Comparison of ENCODE assay signal across 1 cellular context in genomic region chr9:133417541-133418461, GRCh38.
TF ChIP-seq lines count a peak whose summit lies in the region.

A gene with protein sequence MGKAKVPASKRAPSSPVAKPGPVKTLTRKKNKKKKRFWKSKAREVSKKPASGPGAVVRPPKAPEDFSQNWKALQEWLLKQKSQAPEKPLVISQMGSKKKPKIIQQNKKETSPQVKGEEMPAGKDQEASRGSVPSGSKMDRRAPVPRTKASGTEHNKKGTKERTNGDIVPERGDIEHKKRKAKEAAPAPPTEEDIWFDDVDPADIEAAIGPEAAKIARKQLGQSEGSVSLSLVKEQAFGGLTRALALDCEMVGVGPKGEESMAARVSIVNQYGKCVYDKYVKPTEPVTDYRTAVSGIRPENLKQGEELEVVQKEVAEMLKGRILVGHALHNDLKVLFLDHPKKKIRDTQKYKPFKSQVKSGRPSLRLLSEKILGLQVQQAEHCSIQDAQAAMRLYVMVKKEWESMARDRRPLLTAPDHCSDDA (minus strand): TSS chr9:133418010. CDS start chr9:133417844, 166 bp downstream.

TF ChIP-seq in HepG2, 621 proteins besides CTCF, POLR2A, EP300 and RAD21 (continued from another document and continues in another):
- TF ChIP-seq, protein P1, sequence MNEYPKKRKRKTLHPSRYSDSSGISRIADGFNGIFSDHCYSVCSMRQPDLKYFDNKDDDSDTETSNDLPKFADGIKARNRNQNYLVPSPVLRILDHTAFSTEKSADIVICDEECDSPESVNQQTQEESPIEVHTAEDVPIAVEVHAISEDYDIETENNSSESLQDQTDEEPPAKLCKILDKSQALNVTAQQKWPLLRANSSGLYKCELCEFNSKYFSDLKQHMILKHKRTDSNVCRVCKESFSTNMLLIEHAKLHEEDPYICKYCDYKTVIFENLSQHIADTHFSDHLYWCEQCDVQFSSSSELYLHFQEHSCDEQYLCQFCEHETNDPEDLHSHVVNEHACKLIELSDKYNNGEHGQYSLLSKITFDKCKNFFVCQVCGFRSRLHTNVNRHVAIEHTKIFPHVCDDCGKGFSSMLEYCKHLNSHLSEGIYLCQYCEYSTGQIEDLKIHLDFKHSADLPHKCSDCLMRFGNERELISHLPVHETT (CRISPR knock-in tag; conservative IDR thresholded peaks at IDR 0.05), result peak; percentile 99
- peak; percentile 63 for TF ChIP-seq CREB1 (IDR thresholded peaks at IDR 0.05)
- TF ChIP-seq CREB1 (CRISPR knock-in tag; IDR thresholded peaks at IDR 0.05), result peak; percentile 87
- TF ChIP-seq ZSCAN20 (CRISPR knock-in tag; IDR thresholded peaks at IDR 0.05; ENCODE audit: borderline replicate concordance), result peak; percentile 62; the same call in 1 of the 2 replicates
- TF ChIP-seq DNMT1 (CRISPR knock-in tag; IDR thresholded peaks at IDR 0.05), result no peak
- TF ChIP-seq ATF7-NPFF (CRISPR knock-in tag; IDR thresholded peaks at IDR 0.05; ENCODE audit: low read depth), result 0 out of 2 replicates have a peak, but pooled peaks have one; percentile 52
- TF ChIP-seq ZNF33A (CRISPR knock-in tag; IDR thresholded peaks at IDR 0.05; ENCODE audit: borderline replicate concordance), result peak; percentile 94; the same call in 1 of the 2 replicates
- TF ChIP-seq ZNF354B (CRISPR knock-in tag; IDR thresholded peaks at IDR 0.05), result no peak
- peak; percentile 92; the same call in 1 of the 2 replicates for TF ChIP-seq MAZ (IDR thresholded peaks at IDR 0.05; ENCODE audit: borderline replicate concordance, low read depth, low read length)
- peak; percentile 95 for TF ChIP-seq MAZ (CRISPR knock-in tag; IDR thresholded peaks at IDR 0.05; ENCODE audit: low read depth)
- no peak for TF ChIP-seq ZNF839 (CRISPR knock-in tag; IDR thresholded peaks at IDR 0.05; ENCODE audit: borderline replicate concordance)
- TF ChIP-seq ZNF501 (CRISPR knock-in tag; IDR thresholded peaks at IDR 0.05), result peak; percentile 100
- TF ChIP-seq AGO1 (IDR thresholded peaks at IDR 0.05; ENCODE audit: low read depth, low read length, poor library complexity, severe bottlenecking), result peak; percentile 77
- TF ChIP-seq ZSCAN29 (CRISPR knock-in tag; conservative IDR thresholded peaks at IDR 0.05), result 0 out of 2 replicates have a peak, but pooled peaks have one; percentile 84
- no peak for TF ChIP-seq ZFYVE20 (CRISPR knock-in tag; IDR thresholded peaks at IDR 0.05; ENCODE audit: borderline replicate concordance, low read depth)
- TF ChIP-seq, protein P2, sequence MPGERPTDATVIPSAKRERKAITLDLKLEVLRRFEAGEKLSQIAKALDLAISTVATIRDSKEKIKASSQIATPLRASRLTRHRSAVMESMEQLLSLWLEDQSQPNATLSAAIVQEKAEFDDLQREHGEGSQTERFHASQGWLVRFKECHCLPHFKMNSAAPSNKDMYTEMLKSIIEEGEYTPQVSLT (CRISPR knock-in tag; IDR thresholded peaks at IDR 0.05; ENCODE audit: borderline replicate concordance, low read depth), result no peak
- peak; percentile 75; the same call in 1 of the 2 replicates for TF ChIP-seq KDM1A (CRISPR knock-in tag; IDR thresholded peaks at IDR 0.05)
- TF ChIP-seq ZFY (CRISPR knock-in tag; IDR thresholded peaks at IDR 0.05), result peak; percentile 85
- TF ChIP-seq ZNF484 (CRISPR knock-in tag; IDR thresholded peaks at IDR 0.05; ENCODE audit: borderline replicate concordance, low read depth), result no peak
- TF ChIP-seq GTF2F1 (IDR thresholded peaks at IDR 0.05; ENCODE audit: low read length), result no peak
- peak; percentile 69 for TF ChIP-seq FOXO1 (CRISPR knock-in tag; IDR thresholded peaks at IDR 0.05)
- TF ChIP-seq ZNF580 (CRISPR knock-in tag; IDR thresholded peaks at IDR 0.05; ENCODE audit: borderline replicate concordance, low read depth), result peak; percentile 76; the same call in 1 of the 2 replicates
- peak; percentile 51; the same call in 1 of the 2 replicates for TF ChIP-seq POLR2AphosphoS5 (IDR thresholded peaks at IDR 0.05; ENCODE audit: low read depth, low read length)
- TF ChIP-seq NCOA5 (CRISPR knock-in tag; IDR thresholded peaks at IDR 0.05), result peak; percentile 30; the same call in 1 of the 2 replicates
- TF ChIP-seq NR3C1 (CRISPR knock-in tag; IDR thresholded peaks at IDR 0.05), result no peak
- no peak for TF ChIP-seq CHD2 (IDR thresholded peaks at IDR 0.05; ENCODE audit: low read depth, low read length)
- TF ChIP-seq THAP9 (CRISPR knock-in tag; IDR thresholded peaks at IDR 0.05; ENCODE audit: borderline replicate concordance), result peak; percentile 97
- TF ChIP-seq ZMYM4 (CRISPR knock-in tag; IDR thresholded peaks at IDR 0.05), result peak; percentile 88
- peak; percentile 75; the same call in 1 of the 2 replicates for TF ChIP-seq ZFP82 (CRISPR knock-in tag; IDR thresholded peaks at IDR 0.05; ENCODE audit: borderline replicate concordance)
- peak; percentile 90; the same call in 1 of the 2 replicates for TF ChIP-seq PATZ1 (CRISPR knock-in tag; IDR thresholded peaks at IDR 0.05)
- peak; percentile 78 for TF ChIP-seq ZNF317 (CRISPR knock-in tag; IDR thresholded peaks at IDR 0.05)
- TF ChIP-seq ZNF234 (CRISPR knock-in tag; conservative IDR thresholded peaks at IDR 0.05), result peak; percentile 96
- TF ChIP-seq FOXK2 (IDR thresholded peaks at IDR 0.05), result no peak
- no peak for TF ChIP-seq ZHX1 (CRISPR knock-in tag; IDR thresholded peaks at IDR 0.05; ENCODE audit: low read depth)
- TF ChIP-seq, protein P3, sequence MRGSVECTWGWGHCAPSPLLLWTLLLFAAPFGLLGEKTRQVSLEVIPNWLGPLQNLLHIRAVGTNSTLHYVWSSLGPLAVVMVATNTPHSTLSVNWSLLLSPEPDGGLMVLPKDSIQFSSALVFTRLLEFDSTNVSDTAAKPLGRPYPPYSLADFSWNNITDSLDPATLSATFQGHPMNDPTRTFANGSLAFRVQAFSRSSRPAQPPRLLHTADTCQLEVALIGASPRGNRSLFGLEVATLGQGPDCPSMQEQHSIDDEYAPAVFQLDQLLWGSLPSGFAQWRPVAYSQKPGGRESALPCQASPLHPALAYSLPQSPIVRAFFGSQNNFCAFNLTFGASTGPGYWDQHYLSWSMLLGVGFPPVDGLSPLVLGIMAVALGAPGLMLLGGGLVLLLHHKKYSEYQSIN (CRISPR knock-in tag; IDR thresholded peaks at IDR 0.05; ENCODE audit: borderline replicate concordance), result no peak
- TF ChIP-seq, protein P4, sequence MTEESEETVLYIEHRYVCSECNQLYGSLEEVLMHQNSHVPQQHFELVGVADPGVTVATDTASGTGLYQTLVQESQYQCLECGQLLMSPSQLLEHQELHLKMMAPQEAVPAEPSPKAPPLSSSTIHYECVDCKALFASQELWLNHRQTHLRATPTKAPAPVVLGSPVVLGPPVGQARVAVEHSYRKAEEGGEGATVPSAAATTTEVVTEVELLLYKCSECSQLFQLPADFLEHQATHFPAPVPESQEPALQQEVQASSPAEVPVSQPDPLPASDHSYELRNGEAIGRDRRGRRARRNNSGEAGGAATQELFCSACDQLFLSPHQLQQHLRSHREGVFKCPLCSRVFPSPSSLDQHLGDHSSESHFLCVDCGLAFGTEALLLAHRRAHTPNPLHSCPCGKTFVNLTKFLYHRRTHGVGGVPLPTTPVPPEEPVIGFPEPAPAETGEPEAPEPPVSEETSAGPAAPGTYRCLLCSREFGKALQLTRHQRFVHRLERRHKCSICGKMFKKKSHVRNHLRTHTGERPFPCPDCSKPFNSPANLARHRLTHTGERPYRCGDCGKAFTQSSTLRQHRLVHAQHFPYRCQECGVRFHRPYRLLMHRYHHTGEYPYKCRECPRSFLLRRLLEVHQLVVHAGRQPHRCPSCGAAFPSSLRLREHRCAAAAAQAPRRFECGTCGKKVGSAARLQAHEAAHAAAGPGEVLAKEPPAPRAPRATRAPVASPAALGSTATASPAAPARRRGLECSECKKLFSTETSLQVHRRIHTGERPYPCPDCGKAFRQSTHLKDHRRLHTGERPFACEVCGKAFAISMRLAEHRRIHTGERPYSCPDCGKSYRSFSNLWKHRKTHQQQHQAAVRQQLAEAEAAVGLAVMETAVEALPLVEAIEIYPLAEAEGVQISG (CRISPR knock-in tag; IDR thresholded peaks at IDR 0.05), result peak; percentile 95
- TF ChIP-seq, protein P5, sequence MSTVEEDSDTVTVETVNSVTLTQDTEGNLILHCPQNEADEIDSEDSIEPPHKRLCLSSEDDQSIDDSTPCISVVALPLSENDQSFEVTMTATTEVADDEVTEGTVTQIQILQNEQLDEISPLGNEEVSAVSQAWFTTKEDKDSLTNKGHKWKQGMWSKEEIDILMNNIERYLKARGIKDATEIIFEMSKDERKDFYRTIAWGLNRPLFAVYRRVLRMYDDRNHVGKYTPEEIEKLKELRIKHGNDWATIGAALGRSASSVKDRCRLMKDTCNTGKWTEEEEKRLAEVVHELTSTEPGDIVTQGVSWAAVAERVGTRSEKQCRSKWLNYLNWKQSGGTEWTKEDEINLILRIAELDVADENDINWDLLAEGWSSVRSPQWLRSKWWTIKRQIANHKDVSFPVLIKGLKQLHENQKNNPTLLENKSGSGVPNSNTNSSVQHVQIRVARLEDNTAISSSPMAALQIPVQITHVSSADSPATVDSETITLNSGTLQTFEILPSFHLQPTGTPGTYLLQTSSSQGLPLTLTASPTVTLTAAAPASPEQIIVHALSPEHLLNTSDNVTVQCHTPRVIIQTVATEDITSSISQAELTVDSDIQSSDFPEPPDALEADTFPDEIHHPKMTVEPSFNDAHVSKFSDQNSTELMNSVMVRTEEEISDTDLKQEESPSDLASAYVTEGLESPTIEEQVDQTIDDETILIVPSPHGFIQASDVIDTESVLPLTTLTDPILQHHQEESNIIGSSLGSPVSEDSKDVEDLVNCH (CRISPR knock-in tag; IDR thresholded peaks at IDR 0.05), result no peak
- TF ChIP-seq MAFF (IDR thresholded peaks at IDR 0.05; ENCODE audit: low read depth, low read length), result no peak
- no peak for TF ChIP-seq ATM (IDR thresholded peaks at IDR 0.05; ENCODE audit: borderline replicate concordance)
- no peak for TF ChIP-seq RBM22 (optimal IDR thresholded peaks at IDR 0.05; ENCODE audit: low read length)
